ENCODE assay signal across 8 cellular contexts in the genomic region with DNA sequence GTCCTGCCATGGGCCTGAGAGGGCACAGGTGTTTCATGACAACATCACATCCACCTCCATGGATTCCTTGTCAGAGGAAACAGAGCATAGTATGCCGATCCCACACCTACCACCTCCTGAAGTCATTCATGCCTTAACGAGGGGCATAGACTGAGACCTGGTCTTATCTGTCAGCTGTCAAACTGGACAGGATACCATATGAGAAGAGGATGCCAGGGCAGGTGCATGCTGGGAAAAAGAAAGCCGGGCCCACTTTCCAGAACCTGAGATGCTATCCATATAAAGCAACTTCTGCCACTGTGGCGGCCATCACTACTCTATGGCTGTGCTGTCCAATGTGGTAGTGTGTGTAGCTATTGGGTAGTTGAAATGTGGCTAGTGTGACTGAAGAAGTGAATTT.
"Had no signal": no experiment of that assay in that cellular context is flagged by ENCODE, and none has a peak within 500 bp of the region (broad histone marks: within the 10 kb centered on the region; RNA-seq: fewer than 3 reads in every experiment).

No MANE protein-coding gene starts in this region.

- FAIRE-seq: G401.6, GM12878, GM12891, GM12892, GM18507, GM19239 had no signal

- DNase-seq: GDM1, GF-D8 had no signal

- H3K4me3 ChIP-seq: GM12878 had no signal

- ATAC-seq: GM12878 had no signal
